In genomic region chr15:42270551-42270950, GRCh38 we compare ENCODE assay signal across 15 cellular contexts. TPM values are rescaled to one million over a fixed set of nuclear protein-coding genes. Genes with fewer than 3 reads are reported as not detected.
DNase-seq lines count a peak whose midpoint lies in the region; ATAC-seq, FAIRE-seq and TF ChIP-seq lines count a peak whose summit lies in the region.
"Had no signal": no experiment of that assay in that cellular context is flagged by ENCODE, and none has a peak within 500 bp of the region (broad histone marks: within the 10 kb centered on the region; RNA-seq: fewer than 3 reads in every experiment).

No MANE protein-coding gene starts in this region.

- H3K27ac ChIP-seq in SU-DHL-6 (ENCODE audit: low read depth, low read length) (no peak overlapping the region), small intestine (ENCODE audit: low read depth in 1 of 2, low read length in 1 of 2) (no peak overlapping the region), gastroesophageal sphincter (peak overlapping the region in 1 of 4 donors; percentile 95)

- H3K9me3 Mint-ChIP-seq in activated CD4-positive, alpha-beta T cell treated with anti-CD3 and anti-CD28 coated beads for 36 hours (ENCODE audit: low read depth) = no peaks in the 10 kb centered on the region
- H3K9me3 Mint-ChIP-seq: natural killer cell treated with Interleukin-12 subunit alpha and Interleukin-12 subunit beta and Interleukin-15 and Interleukin-18, amount 100 ng/mL, for 72 hours had no signal

- peaks cover 19% of the 10 kb centered on the region; the same call in 1 of the 2 replicates for H3K36me3 ChIP-seq in SU-DHL-6 (ENCODE audit: low read length)
- H3K36me3 ChIP-seq in small intestine (ENCODE audit: control insufficient read depth in 2 of 2, insufficient read depth in 2 of 2, low read length in 2 of 2) = peaks cover 3 to 5% of the 10 kb centered on the region in 2 donors
- H3K36me3 ChIP-seq in gastroesophageal sphincter = peaks cover 0 to 29% of the 10 kb centered on the region in 2 donors

- CTCF ChIA-PET in activated CD4-positive, alpha-beta T cell treated with anti-CD3 and anti-CD28 coated beads for 36 hours (lab: Charles Lee) = interaction anchor here (0.7 to 2.7 kb wide), 3 partner anchors 9 to 201 kb away, joined by 3 to 8 read pairs (median 3); no protein-coding TSS in a partner anchor

- H3F3A ChIP-seq in SU-DHL-6 (ENCODE audit: insufficient read depth) = peaks cover 6% of the 10 kb centered on the region; the same call in 1 of the 2 replicates

- no peak for TF ChIP-seq EP300 in gastroesophageal sphincter (IDR thresholded peaks at IDR 0.05)

- no peak for ATAC-seq in activated CD4-positive, alpha-beta T cell treated with anti-CD3 and anti-CD28 coated beads for 36 hours
- ATAC-seq in gastroesophageal sphincter = no peak
- ATAC-seq: natural killer cell treated with Interleukin-12 subunit alpha and Interleukin-12 subunit beta and Interleukin-15 and Interleukin-18, amount 100 ng/mL, for 72 hours had no signal

- intact Hi-C loops in activated CD4-positive, alpha-beta T cell treated with anti-CD3 and anti-CD28 coated beads for 36 hours (cut with DNase I, micrococcal nuclease) = loop anchor here (5.0 to 10.0 kb wide), 6 partner anchors 78 to 1318 kb away; partner anchors contain the start of genes CHAC1 (in 1 of the 2), JMJD7 (in 1 of the 2) and TTBK2 (in 1 of the 2)

- peaks cover 19% of the 10 kb centered on the region for H3K36me3 Mint-ChIP-seq in activated CD4-positive, alpha-beta T cell treated with anti-CD3 and anti-CD28 coated beads for 36 hours (ENCODE audit: low read depth)

- TF ChIP-seq CTCF in SU-DHL-6 (IDR thresholded peaks at IDR 0.05; ENCODE audit: insufficient read depth, low read length, poor library complexity, severe bottlenecking) = no peak
- TF ChIP-seq CTCF in gastroesophageal sphincter (IDR thresholded peaks at IDR 0.05) = no peak

- POLR2A ChIA-PET in activated CD4-positive, alpha-beta T cell treated with anti-CD3 and anti-CD28 coated beads for 36 hours (lab: Charles Lee) = interaction anchor here (1.1 kb wide), 1 partner anchor 13 kb away, joined by 7 read pairs; no protein-coding TSS in a partner anchor

- H3K4me3 ChIP-seq in SU-DHL-6 (ENCODE audit: insufficient read depth, low read length, poor library complexity, severe bottlenecking) (no peak overlapping the region), small intestine (ENCODE audit: low read depth in 1 of 2, low read length in 2 of 2) (peak overlapping the region in 1 of 2 donors; percentile 11), gastroesophageal sphincter (peak overlapping the region in 1 of 2 donors; percentile 7)
- H3K4me3 ChIP-seq: skin epidermis had no signal

- peaks cover 43% of the 10 kb centered on the region for H3K4me1 Mint-ChIP-seq in activated CD4-positive, alpha-beta T cell treated with anti-CD3 and anti-CD28 coated beads for 36 hours

- H3K79me2 ChIP-seq in SU-DHL-6 (ENCODE audit: insufficient read depth, low read length) = peaks cover 55% of the 10 kb centered on the region

- H4K20me1 ChIP-seq in SU-DHL-6 (ENCODE audit: low read depth, low read length) = 0 out of 2 replicates have a peak, but pooled peaks cover 10% of the 10 kb centered on the region

- H3K27me3 Mint-ChIP-seq in activated CD4-positive, alpha-beta T cell treated with anti-CD3 and anti-CD28 coated beads for 36 hours = no peaks in the 10 kb centered on the region
- H3K27me3 Mint-ChIP-seq: natural killer cell treated with Interleukin-12 subunit alpha and Interleukin-12 subunit beta and Interleukin-15 and Interleukin-18, amount 100 ng/mL, for 72 hours had no signal

- no peak for TF ChIP-seq POLR2A in gastroesophageal sphincter (IDR thresholded peaks at IDR 0.05)

- FAIRE-seq in small intestine (lab: Jason Lieb, UNC) = no peak
- FAIRE-seq: H1, urothelium cell line had no signal

- H3K9me3 ChIP-seq in SU-DHL-6 (ENCODE audit: insufficient read depth, low read length) = no peaks in the 10 kb centered on the region
- H3K9me3 ChIP-seq in small intestine (ENCODE audit: control insufficient read depth, low read depth) = no peaks in the 10 kb centered on the region
- no peaks in the 10 kb centered on the region for H3K9me3 ChIP-seq in gastroesophageal sphincter

- no peak overlapping the region for H3K9ac ChIP-seq in SU-DHL-6 (ENCODE audit: low read length)

- no peaks in the 10 kb centered on the region for H3K9me2 ChIP-seq in SU-DHL-6 (replicated peaks; ENCODE audit: insufficient read depth, low read length)

- H2AFZ ChIP-seq in SU-DHL-6 (ENCODE audit: low read depth, low read length, severe bottlenecking) = no peak overlapping the region

- H3K4me2 ChIP-seq in SU-DHL-6 (ENCODE audit: low read depth, low read length, poor library complexity, severe bottlenecking) = peak overlapping the region; percentile 90

- no peak for DNase-seq in activated CD4-positive, alpha-beta T cell treated with anti-CD3 and anti-CD28 coated beads for 36 hours
- DNase-seq in activated CD4-positive, alpha-beta T cell treated with anti-CD3 and anti-CD28 coated beads for 48 hours = no peak
- DNase-seq in fibroblast of peridontal ligament (ENCODE audit: extremely low read depth) (peak; percentile 6), small intestine (peak; percentile 27), NCI-H2029 (lab: John Stamatoyannopoulos, UW) (no peak), cerebellar nuclear complex (lab: John Stamatoyannopoulos, UW) (no peak)
- DNase-seq: activated gamma-delta T cell, DMS79 treated with DMSO at 0.1 percent for 48 hours, NCI-H1417 treated with DMSO at 0.1 percent for 48 hours had no signal

- peak overlapping the region; percentile 81 for H3K4me3 Mint-ChIP-seq in activated CD4-positive, alpha-beta T cell treated with anti-CD3 and anti-CD28 coated beads for 36 hours

- H3K27me3 ChIP-seq in SU-DHL-6 (ENCODE audit: low read length) (no peaks in the 10 kb centered on the region), small intestine (ENCODE audit: control insufficient read depth in 2 of 2, insufficient read depth in 2 of 2, low read length in 2 of 2) (no peaks in the 10 kb centered on the region), gastroesophageal sphincter (no peaks in the 10 kb centered on the region)

- 34 to 42% (median 41%) methylated on average over 2 of the region's 2 CpGs for WGBS in small intestine, 3 donors
- 95% methylated on average over 1 of the region's 2 CpGs; no CpG with 5 or more reads in 1 of the 2 donors for WGBS in gastroesophageal sphincter (ENCODE audit: low coverage in 1 of 2), 2 donors

- H3K4me1 ChIP-seq in small intestine (ENCODE audit: control insufficient read depth in 2 of 2, insufficient read depth in 1 of 2, low read depth in 1 of 2, low read length in 1 of 2) (peaks cover 0 to 3% of the 10 kb centered on the region in 2 donors), gastroesophageal sphincter (peaks cover 15 to 57% (median 21%) of the 10 kb centered on the region in 3 donors)

- H3K27ac Mint-ChIP-seq in activated CD4-positive, alpha-beta T cell treated with anti-CD3 and anti-CD28 coated beads for 36 hours = no peak overlapping the region

RNA-seq across cellular contexts. Expression of gene GANC, which starts 2.5 kb away (rescaled TPM):
- total RNA-seq in activated CD4-positive, alpha-beta T cell treated with anti-CD3 and anti-CD28 coated beads for 36 hours = 10 to 100 TPM; 24.5 to 24.8 TPM
- polyA plus RNA-seq in small intestine = 10 to 100 TPM in 2 of 3 donors, 1 to 10 TPM in 1; 5.1 to 11.9 (median 10.4) TPM
- 10 to 100 TPM; 14.4 to 41.2 (median 19.7) TPM for total RNA-seq in gastroesophageal sphincter

RNA-seq across cellular contexts. Expression of gene TMEM87A, which starts 2.7 kb away (rescaled TPM):
- total RNA-seq in activated CD4-positive, alpha-beta T cell treated with anti-CD3 and anti-CD28 coated beads for 36 hours = 10 to 100 TPM; 20.5 to 29.0 TPM
- polyA plus RNA-seq in small intestine = 10 to 100 TPM; 10.5 to 30.8 (median 17.7) TPM
- total RNA-seq in gastroesophageal sphincter = 10 to 100 TPM; 49.7 to 70.0 (median 65.9) TPM

Comparison
In these comparisons a context has a peak if more than half of its experiments do, and no peak if none do; other contexts are left out.
1. DNase-seq: peak in fibroblast of peridontal ligament (single experiment) and small intestine (single experiment); none in activated CD4-positive, alpha-beta T cell treated with anti-CD3 and anti-CD28 coated beads for 36 hours (single experiment), activated CD4-positive, alpha-beta T cell treated with anti-CD3 and anti-CD28 coated beads for 48 hours (single experiment), NCI-H2029 (single experiment) and cerebellar nuclear complex (0 of 2).